In genomic region chr4:190120537-190121001, GRCh38 we compare ENCODE assay signal across 10 cellular contexts. TPM values are rescaled to one million over a fixed set of nuclear protein-coding genes. Genes with fewer than 3 reads are reported as not detected.
DNase-seq lines count a peak whose midpoint lies in the region; ATAC-seq and TF ChIP-seq lines count a peak whose summit lies in the region.
"Not testable (repeated sequence)": the region's sequence is repeated elsewhere in the genome, so short reads cannot be mapped to it uniquely, and the experiment has no call there.
"Had no signal": no experiment of that assay in that cellular context is flagged by ENCODE, and none has a peak within 500 bp of the region (broad histone marks: within the 10 kb centered on the region; RNA-seq: fewer than 3 reads in every experiment).

No MANE protein-coding gene starts in this region.

- H4K20me1 ChIP-seq in DOHH2 (ENCODE audit: control insufficient read depth, insufficient read depth, low read depth, low read length), result not testable (repeated sequence)

- H3K36me3 ChIP-seq in DOHH2 (ENCODE audit: control insufficient read depth, low read length); adipocyte (ENCODE audit: control insufficient read depth, insufficient read depth, low read length, severe bottlenecking); mucosa of descending colon (ENCODE audit: low read depth): not testable (repeated sequence)

- H3K4me1 ChIP-seq in DOHH2 (ENCODE audit: control insufficient read depth, low read length); adipocyte (ENCODE audit: control insufficient read depth, insufficient read depth, low read length); mucosa of descending colon (ENCODE audit: low read depth): not testable (repeated sequence)

- H3K9me3 ChIP-seq in DOHH2 (ENCODE audit: control insufficient read depth, insufficient read depth, low read length); adipocyte (ENCODE audit: control insufficient read depth, low read length); mucosa of descending colon: not testable (repeated sequence)

- H3K27ac ChIP-seq in DOHH2 (ENCODE audit: low read depth, low read length), result not testable (repeated sequence)

- ATAC-seq in GM21528 (IDR thresholded peaks at IDR 0.05; ENCODE audit: low FRiP score, unreplicated experiment) (peak; percentile 56), HG03469 (IDR thresholded peaks at IDR 0.05; ENCODE audit: unreplicated experiment) (peak; percentile 37), mucosa of descending colon (peak; percentile 40)
- peak; percentile 74 for ATAC-seq in stimulated activated effector memory CD8-positive, alpha-beta T cell treated with anti-CD3 and anti-CD28 coated beads, Interleukin-12 subunit alpha, Interleukin-12 subunit beta, amount 100 ng/mL, for 72 hours

- not testable (repeated sequence) for H3F3A ChIP-seq in DOHH2 (ENCODE audit: control insufficient read depth, insufficient read depth)

- DNase-seq in T follicular helper cell (ENCODE audit: low read depth) (peak; percentile 20), adipocyte (ENCODE audit: low read depth) (peak; percentile 24), mucosa of descending colon (peak; percentile 36 to 55 (median 43))
- not testable (repeated sequence) for DNase-seq in foreskin fibroblast
- DNase-seq in stimulated activated effector memory CD8-positive, alpha-beta T cell treated with anti-CD3 and anti-CD28 coated beads, Interleukin-12 subunit alpha, Interleukin-12 subunit beta, amount 100 ng/mL, for 72 hours (ENCODE audit: low spot score in 2 of 2), result peak in 1 of 2 donors; percentile 49

- H3K4me3 ChIP-seq in DOHH2 (ENCODE audit: low read length); adipocyte (ENCODE audit: low read length); foreskin fibroblast (ENCODE audit: low read depth in 1 of 2, low read length in 2 of 2); mucosa of descending colon: not testable (repeated sequence)

- not testable (repeated sequence) for H3K9me3 Mint-ChIP-seq in stimulated activated effector memory CD8-positive, alpha-beta T cell treated with anti-CD3 and anti-CD28 coated beads, Interleukin-12 subunit alpha, Interleukin-12 subunit beta, amount 100 ng/mL, for 72 hours

- not testable (repeated sequence) for H3K4me1 Mint-ChIP-seq in stimulated activated effector memory CD8-positive, alpha-beta T cell treated with anti-CD3 and anti-CD28 coated beads, Interleukin-12 subunit alpha, Interleukin-12 subunit beta, amount 100 ng/mL, for 72 hours

- H3K9me2 ChIP-seq in DOHH2 (replicated peaks; ENCODE audit: control insufficient read depth, low read length), result not testable (repeated sequence)

- not testable (repeated sequence) for H3K27me3 ChIP-seq in DOHH2 (ENCODE audit: control insufficient read depth, low read length); adipocyte (replicated peaks; ENCODE audit: control insufficient read depth, insufficient read depth, low read length)

- not testable (repeated sequence) for H3K4me3 Mint-ChIP-seq in stimulated activated effector memory CD8-positive, alpha-beta T cell treated with anti-CD3 and anti-CD28 coated beads, Interleukin-12 subunit alpha, Interleukin-12 subunit beta, amount 100 ng/mL, for 72 hours

- intact Hi-C loops in mucosa of descending colon (cut with DNase I, micrococcal nuclease), result not testable (repeated sequence)

- not testable (repeated sequence) for H3K4me2 ChIP-seq in DOHH2 (ENCODE audit: low read length)

- peak; percentile 72 for TF ChIP-seq CTCF in DOHH2 (IDR thresholded peaks at IDR 0.05; ENCODE audit: low read depth, low read length, poor library complexity, severe bottlenecking)
- TF ChIP-seq CTCF in foreskin fibroblast (IDR thresholded peaks at IDR 0.05; ENCODE audit: low read depth, low read length), result peak; percentile 19
- not testable (repeated sequence) for TF ChIP-seq CTCF in mucosa of descending colon (IDR thresholded peaks at IDR 0.05)

- not testable (repeated sequence) for H3K79me2 ChIP-seq in DOHH2 (ENCODE audit: control insufficient read depth, low read length)

- not testable (repeated sequence) for H3K27ac Mint-ChIP-seq in stimulated activated effector memory CD8-positive, alpha-beta T cell treated with anti-CD3 and anti-CD28 coated beads, Interleukin-12 subunit alpha, Interleukin-12 subunit beta, amount 100 ng/mL, for 72 hours

- not testable (repeated sequence) for H3K9ac ChIP-seq in adipocyte (ENCODE audit: low read length)

- H3K36me3 Mint-ChIP-seq in stimulated activated effector memory CD8-positive, alpha-beta T cell treated with anti-CD3 and anti-CD28 coated beads, Interleukin-12 subunit alpha, Interleukin-12 subunit beta, amount 100 ng/mL, for 72 hours, result not testable (repeated sequence)

RNA-seq across cellular contexts. Expression of gene DUX4, which starts 53.0 kb away (rescaled TPM):
- not detected for total RNA-seq in mucosa of descending colon
- total RNA-seq: esophagus squamous epithelium, left ventricle myocardium superior had no signal

RNA-seq across cellular contexts. Expression of gene DBET, which starts 56.3 kb away (rescaled TPM):
- total RNA-seq in mucosa of descending colon, result not detected
- total RNA-seq: esophagus squamous epithelium, left ventricle myocardium superior had no signal
